15 cellular contexts compared by ENCODE assay signal in genomic region chr1:228737613-228738012, GRCh38. TPM values are rescaled to one million over a fixed set of nuclear protein-coding genes. Genes with fewer than 3 reads are reported as not detected.
DNase-seq lines count a peak whose midpoint lies in the region; ATAC-seq and TF ChIP-seq lines count a peak whose summit lies in the region.
"Had no signal": no experiment of that assay in that cellular context is flagged by ENCODE, and none has a peak within 500 bp of the region (broad histone marks: within the 10 kb centered on the region; RNA-seq: fewer than 3 reads in every experiment).

No MANE protein-coding gene starts in this region.

- H3K9me3 ChIP-seq in heart right ventricle (no peaks in the 10 kb centered on the region), right atrium auricular region (no peaks in the 10 kb centered on the region), uterus (no peaks in the 10 kb centered on the region)

- DNase-seq in heart right ventricle (no peak), Right ventricle myocardium superior (no peak), right atrium auricular region (ENCODE audit: low spot score) (no peak), pons (ENCODE audit: low spot score) (peak; percentile 20), uterus (peak; percentile 36), COLO829 (ENCODE audit: low spot score) (no peak)
- DNase-seq in activated naive CD4-positive, alpha-beta T cell treated with Interleukin-2 at 50 U/mL for 16 hours, result no peak
- DNase-seq: activated CD4-positive, CD25-positive, alpha-beta regulatory T cell; GF-D8; GM23248; KBM-7; NCI-H2171 treated with DMSO at 0.1 percent for 48 hours; stimulated activated CD4-positive, alpha-beta T cell treated with anti-CD3 and anti-CD28 coated beads, Interleukin-15, amount 100 ng/mL, for 24 hours; stimulated activated naive CD4-positive, alpha-beta T cell had no signal

- H3K4me1 ChIP-seq in heart right ventricle, result peaks cover 0 to 60% (median 14%) of the 10 kb centered on the region in 9 donors
- peaks cover 0 to 13% of the 10 kb centered on the region in 2 donors for H3K4me1 ChIP-seq in right atrium auricular region
- H3K4me1 ChIP-seq in uterus, result peaks cover 0 to 6% of the 10 kb centered on the region in 2 donors

- H3K27me3 ChIP-seq in heart right ventricle (peaks cover 0 to 4% (median 0%) of the 10 kb centered on the region in 7 donors), right atrium auricular region (no peaks in the 10 kb centered on the region), uterus (no peaks in the 10 kb centered on the region)

- H3K4me3 ChIP-seq in heart right ventricle (peak overlapping the region in 7 of 10 donors; percentile 76 to 90 (median 89)), right atrium auricular region (peak overlapping the region; percentile 71 to 79), uterus (peak overlapping the region; percentile 55 to 99)
- H3K4me3 ChIP-seq: GM23248 had no signal

- peak in 3 of 8 donors; percentile 25 for ATAC-seq in heart right ventricle
- ATAC-seq in Right ventricle myocardium superior (ENCODE audit: poor library complexity), result no peak
- ATAC-seq in SK-N-SH treated with all-trans-retinoic acid at 6 μM for 48 hours, result no peak

- intact Hi-C loops in heart right ventricle (cut with DNase I), result loop anchor here in 6 of 10 donors (2.0 to 10.0 kb wide), 9 partner anchors 107 to 489 kb away; no protein-coding TSS in a partner anchor
- intact Hi-C loops in Right ventricle myocardium superior (cut with DNase I), result loop anchor here (5.0 kb wide), 2 partner anchors 420 to 490 kb away; no protein-coding TSS in a partner anchor
- intact Hi-C loops in uterus (cut with DNase I; ENCODE audit: low total_unique reads), result loop anchor here (5.0 kb wide), 1 partner anchor 490 kb away; no protein-coding TSS in a partner anchor

- no peak for TF ChIP-seq CTCF in heart right ventricle (IDR thresholded peaks at IDR 0.05)
- TF ChIP-seq CTCF in right atrium auricular region (IDR thresholded peaks at IDR 0.05), result no peak
- no peak for TF ChIP-seq CTCF in uterus (IDR thresholded peaks at IDR 0.05)

- peak overlapping the region in 6 of 10 donors; percentile 42 to 97 (median 85) for H3K27ac ChIP-seq in heart right ventricle
- H3K27ac ChIP-seq in right atrium auricular region, result peak overlapping the region; percentile 80 to 86
- peak overlapping the region; percentile 85 to 95 for H3K27ac ChIP-seq in uterus
- H3K27ac ChIP-seq: GM23248 had no signal

- H3K36me3 ChIP-seq in heart right ventricle, result peaks cover 0 to 52% (median 0%) of the 10 kb centered on the region in 9 donors
- no peaks in the 10 kb centered on the region for H3K36me3 ChIP-seq in right atrium auricular region
- no peaks in the 10 kb centered on the region for H3K36me3 ChIP-seq in uterus

- 50 to 64% methylated on average over 8 of the region's 8 CpGs for WGBS in heart right ventricle, 2 donors

- TF ChIP-seq POLR2A in uterus (IDR thresholded peaks at IDR 0.05), result no peak

TF ChIP-seq in SK-N-SH treated with all-trans-retinoic acid at 6 μM for 48 hours, 23 proteins besides CTCF, POLR2A, EP300 and RAD21:
- TF ChIP-seq ZC3H10 (CRISPR knock-in tag; IDR thresholded peaks at IDR 0.05) (no peak), TCF4 (CRISPR knock-in tag; IDR thresholded peaks at IDR 0.05; ENCODE audit: borderline replicate concordance) (no peak)

RNA-seq across cellular contexts. Expression of gene RHOU, which starts 2.3 kb away (rescaled TPM):
- total RNA-seq in heart right ventricle (10 to 100 TPM in 1 of 10 donors, 1 to 10 TPM in 8, under 1 TPM in 1; 1.00 to 10.8 (median 3.2) TPM), Right ventricle myocardium superior (4.2 TPM), right atrium auricular region (10 to 100 TPM in 1 of 2 donors, 1 to 10 TPM in 1; 6.0 to 12.2 TPM), uterus (10 to 100 TPM; 13.1 to 41.2 (median 26.6) TPM)
- polyA plus RNA-seq in heart right ventricle, result 1 to 10 TPM; 3.2 to 4.3 TPM

Comparison
In these comparisons a context has a peak if more than half of its experiments do, and no peak if none do; other contexts are left out.
1. DNase-seq: peak in pons (single experiment) and uterus (2 of 2); none in heart right ventricle (0 of 2), Right ventricle myocardium superior (single experiment), right atrium auricular region (single experiment), COLO829 (single experiment) and activated naive CD4-positive, alpha-beta T cell treated with Interleukin-2 at 50 U/mL for 16 hours (single experiment).
2. Peak in every context shown above with its lines, with median percentiles within 50 percentile points of each other: H3K27ac ChIP-seq and H3K4me3 ChIP-seq.